20 cellular contexts compared by ENCODE assay signal in the genomic region with DNA sequence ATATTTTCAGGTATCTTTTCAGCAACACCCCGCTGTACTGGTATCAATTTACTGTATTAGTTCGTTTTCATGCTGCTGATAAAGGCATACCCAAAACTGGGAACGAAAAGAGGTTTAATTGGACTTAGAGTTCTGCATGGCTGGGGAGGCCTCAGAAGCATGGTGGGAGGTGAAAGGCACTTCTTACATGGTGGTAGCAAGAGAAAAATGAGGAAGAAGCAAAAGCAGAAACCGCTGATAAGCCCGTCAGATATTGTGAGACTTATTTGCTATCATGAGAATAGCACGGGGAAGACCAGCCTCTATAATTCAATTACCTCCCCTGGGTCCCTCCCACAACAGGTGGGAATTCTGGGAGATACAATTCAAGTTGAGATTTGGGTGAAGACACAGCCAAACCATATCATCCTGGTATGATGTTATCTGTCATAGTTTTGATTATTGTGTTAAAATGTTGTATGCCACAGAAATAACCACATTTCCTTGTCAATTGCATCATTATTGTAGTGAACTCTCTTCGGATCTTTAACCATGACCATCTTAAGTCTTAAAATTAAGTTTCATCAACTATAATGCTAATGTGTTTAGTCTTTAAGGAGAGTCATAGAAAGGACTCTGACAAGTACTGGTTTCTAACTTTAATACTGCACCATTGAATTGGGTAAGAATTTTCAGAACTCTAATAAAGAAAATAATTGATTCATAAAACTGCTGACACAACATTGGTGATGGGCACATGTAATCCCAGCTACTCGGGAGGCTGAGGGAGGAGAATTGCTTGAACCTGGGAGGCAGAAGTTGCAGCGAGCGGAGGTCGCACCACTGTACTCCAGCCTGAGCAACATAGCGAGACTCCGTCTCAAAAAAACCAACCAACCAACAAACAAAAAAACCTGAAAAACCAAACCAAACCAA.
"Had no signal": no experiment of that assay in that cellular context is flagged by ENCODE, and none has a peak within 500 bp of the region (broad histone marks: within the 10 kb centered on the region; RNA-seq: fewer than 3 reads in every experiment).

No MANE protein-coding gene starts in this region.

- DNase-seq: activated CD4-positive, alpha-beta T cell treated with anti-CD3 and anti-CD28 coated beads, Interleukin-2, amount 10 ng/mL, durations not matched to agents 7 days and 5 days; activated CD4-positive, CD25-positive, alpha-beta regulatory T cell; activated CD8-positive, alpha-beta T cell treated with anti-CD3 and anti-CD28 coated beads, Interleukin-2, amount 10 ng/mL, durations not matched to agents 7 days and 5 days; activated effector memory CD4-positive, alpha-beta T cell treated with anti-CD3 and anti-CD28 coated beads, Interleukin-2, amount 50 U/mL, for 16 hours; activated naive CD4-positive, alpha-beta T cell treated with anti-CD3 and anti-CD28 coated beads for 36 hours; activated T-cell treated with anti-CD3 and anti-CD28 coated beads, Interleukin-2, amount 50 U/mL, for 4 hours; amygdala; NCI-H1092 treated with DMSO at 0.1 percent for 48 hours; NCI-H1436; NCI-H1694 treated with DMSO at 0.1 percent for 48 hours; NCI-H2029 treated with DMSO at 0.1 percent for 48 hours; NCI-H510A treated with DMSO at 0.1 percent for 48 hours; NCI-H69; NK-92 treated with Interleukin-12 subunit alpha and Interleukin-12 subunit beta, amount 100 ng/mL, for 24 hours; PC-3; SHP77 had no signal

- H3K9me3 Mint-ChIP-seq: activated naive CD4-positive, alpha-beta T cell treated with anti-CD3 and anti-CD28 coated beads for 36 hours; activated T-cell treated with anti-CD3 and anti-CD28 coated beads, Interleukin-2, amount 50 U/mL, for 4 hours had no signal

- H3K27me3 Mint-ChIP-seq: activated CD4-positive, alpha-beta T cell treated with anti-CD3 and anti-CD28 coated beads, Interleukin-2, amount 10 ng/mL, durations not matched to agents 7 days and 5 days; activated naive CD8-positive, alpha-beta T cell had no signal

- H3K9me3 ChIP-seq: SJSA1 had no signal

- H3K27ac Mint-ChIP-seq: activated CD4-positive, alpha-beta T cell treated with anti-CD3 and anti-CD28 coated beads, Interleukin-2, amount 10 ng/mL, durations not matched to agents 7 days and 5 days; activated CD8-positive, alpha-beta T cell treated with anti-CD3 and anti-CD28 coated beads, Interleukin-2, amount 10 ng/mL, durations not matched to agents 7 days and 5 days; activated naive CD4-positive, alpha-beta T cell treated with anti-CD3 and anti-CD28 coated beads for 36 hours; activated naive CD8-positive, alpha-beta T cell; brain had no signal

- H3K36me3 Mint-ChIP-seq: activated naive CD8-positive, alpha-beta T cell; brain had no signal

- H3K4me3 Mint-ChIP-seq: activated CD4-positive, alpha-beta T cell treated with anti-CD3 and anti-CD28 coated beads, Interleukin-2, amount 10 ng/mL, durations not matched to agents 7 days and 5 days; activated CD8-positive, alpha-beta T cell treated with anti-CD3 and anti-CD28 coated beads, Interleukin-2, amount 10 ng/mL, durations not matched to agents 7 days and 5 days; activated naive CD4-positive, alpha-beta T cell treated with anti-CD3 and anti-CD28 coated beads for 36 hours; activated naive CD8-positive, alpha-beta T cell; activated T-cell treated with anti-CD3 and anti-CD28 coated beads, Interleukin-2, amount 50 U/mL, for 4 hours; brain had no signal

- ATAC-seq: activated CD8-positive, alpha-beta T cell treated with anti-CD3 and anti-CD28 coated beads, Interleukin-2, amount 10 ng/mL, durations not matched to agents 7 days and 5 days; activated T-cell treated with anti-CD3 and anti-CD28 coated beads, Interleukin-2, amount 50 U/mL, for 4 hours; PC-3; SK-N-SH treated with all-trans-retinoic acid at 6 μM for 48 hours had no signal
